28 cellular contexts compared by ENCODE assay signal in the genomic region with DNA sequence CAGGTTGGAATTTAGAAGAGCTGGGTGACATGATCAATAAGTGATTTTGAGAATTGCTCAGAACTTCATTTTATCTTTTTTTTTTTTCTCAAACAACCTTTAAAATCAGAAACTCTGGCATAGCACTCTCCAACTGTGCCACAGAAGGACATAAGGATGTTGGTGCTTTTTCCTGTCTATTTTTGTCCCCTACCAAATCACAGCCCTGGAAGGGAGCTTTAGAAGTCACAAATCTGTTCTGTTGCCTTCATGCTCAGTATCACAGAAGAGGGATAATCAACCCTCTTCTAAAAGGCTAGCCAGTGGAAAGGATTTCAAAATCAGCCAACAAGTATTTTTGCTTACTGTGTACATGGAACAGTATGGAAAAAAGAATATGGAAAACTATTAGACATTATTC.
"Had no signal": no experiment of that assay in that cellular context is flagged by ENCODE, and none has a peak within 500 bp of the region (broad histone marks: within the 10 kb centered on the region; RNA-seq: fewer than 3 reads in every experiment).

No MANE protein-coding gene starts in this region.

- H3K4me3 ChIP-seq: adrenal gland, body of pancreas, colonic mucosa, esophagus squamous epithelium, gastroesophageal sphincter had no signal

- H3K4me1 ChIP-seq: body of pancreas, colonic mucosa, gastroesophageal sphincter had no signal

- H3K9me3 ChIP-seq: adrenal gland, body of pancreas, colonic mucosa, esophagus squamous epithelium, gastroesophageal sphincter had no signal

- H3K27me3 ChIP-seq: adrenal gland, body of pancreas, colonic mucosa, gastroesophageal sphincter had no signal

- H3K27ac ChIP-seq: adrenal gland, body of pancreas, colonic mucosa, epithelial cell of prostate, esophagus squamous epithelium, gastroesophageal sphincter had no signal

- DNase-seq: activated CD4-positive, alpha-beta memory T cell treated with anti-CD3 and anti-CD28 coated beads for 36 hours; activated CD4-positive, alpha-beta T cell treated with anti-CD3 and anti-CD28 coated beads for 36 hours; activated CD4-positive, alpha-beta T cell treated with anti-CD3 and anti-CD28 coated beads, Interleukin-2, amount 10 ng/mL, durations not matched to agents 24 days and 14 days; activated CD4-positive, CD25-positive, alpha-beta regulatory T cell; activated CD4-positive, CD25-positive, alpha-beta regulatory T cell treated with anti-CD3 and anti-CD28 coated beads, Interleukin-2, amount 50 U/mL, for 72 hours; activated CD8-positive, alpha-beta memory T cell treated with anti-CD3 and anti-CD28 coated beads, Interleukin-2, amount 10 ng/mL, durations not matched to agents 7 days and 5 days; activated CD8-positive, alpha-beta memory T cell treated with anti-CD3 and anti-CD28 coated beads, Interleukin-2, amount 50 U/mL, for 4 hours; activated CD8-positive, alpha-beta T cell treated with anti-CD3 and anti-CD28 coated beads, Interleukin-2, amount 10 ng/mL, durations not matched to agents 7 days and 5 days; activated effector memory CD4-positive, alpha-beta T cell treated with anti-CD3 and anti-CD28 coated beads, Interleukin-2, amount 50 U/mL, for 16 hours; activated naive CD4-positive, alpha-beta T cell treated with anti-CD3 and anti-CD28 coated beads for 36 hours; activated naive CD8-positive, alpha-beta T cell treated with anti-CD3 and anti-CD28 coated beads for 36 hours; activated naive CD8-positive, alpha-beta T cell treated with anti-CD3 and anti-CD28 coated beads, Interleukin-2, amount 50 U/mL, for 24 hours; activated T-cell treated with anti-CD3 and anti-CD28 coated beads, Interleukin-2, amount 50 U/mL, for 1 hour; activated T-cell treated with anti-CD3 and anti-CD28 coated beads, Interleukin-2, amount 50 U/mL, for 48 hours; adrenal gland; amygdala; aorta; body of pancreas; central memory CD4-positive, alpha-beta T cell; cerebellar nuclear complex; colonic mucosa; effector CD8-positive, alpha-beta T cell; esophagus squamous epithelium; foreskin melanocyte; head of caudate nucleus; T-helper 9 cell had no signal

- ATAC-seq: activated CD4-positive, alpha-beta T cell treated with anti-CD3 and anti-CD28 coated beads for 36 hours; activated CD8-positive, alpha-beta memory T cell treated with anti-CD3 and anti-CD28 coated beads, Interleukin-2, amount 10 ng/mL, durations not matched to agents 7 days and 5 days; activated CD8-positive, alpha-beta T cell treated with anti-CD3 and anti-CD28 coated beads, Interleukin-2, amount 10 ng/mL, durations not matched to agents 7 days and 5 days; activated naive CD8-positive, alpha-beta T cell treated with anti-CD3 and anti-CD28 coated beads, Interleukin-2, amount 50 U/mL, for 24 hours; body of pancreas; gastroesophageal sphincter had no signal

- H3K36me3 ChIP-seq: adrenal gland, colonic mucosa, esophagus squamous epithelium, gastroesophageal sphincter had no signal
